Comparison of ENCODE assay signal across 19 cellular contexts in genomic region chr14:75736845-75737485, GRCh38.
DNase-seq lines count a peak whose midpoint lies in the region; ATAC-seq and TF ChIP-seq lines count a peak whose summit lies in the region.
"Had no signal": no experiment of that assay in that cellular context is flagged by ENCODE, and none has a peak within 500 bp of the region (broad histone marks: within the 10 kb centered on the region; RNA-seq: fewer than 3 reads in every experiment).

No MANE protein-coding gene starts in this region.

- peaks cover 0 to 2% of the 10 kb centered on the region in 2 donors for H3K36me3 ChIP-seq in body of pancreas (replicated peaks in 1 of 2; ENCODE audit: insufficient read depth in 1 of 2, low read depth in 2 of 2)
- H3K36me3 ChIP-seq: SJSA1 had no signal

- H3K27me3 ChIP-seq in body of pancreas: no peaks in the 10 kb centered on the region
- H3K27me3 ChIP-seq: SJSA1 had no signal

- TF ChIP-seq POLR2A in body of pancreas (IDR thresholded peaks at IDR 0.05): no peak

- ATAC-seq in body of pancreas: peak; percentile 40
- no peak for ATAC-seq in HG03175 (IDR thresholded peaks at IDR 0.05; ENCODE audit: unreplicated experiment)
- no peak for ATAC-seq in HG03439 (IDR thresholded peaks at IDR 0.05; ENCODE audit: unreplicated experiment)
- ATAC-seq: A549 had no signal

- no peaks in the 10 kb centered on the region for H3K9me3 ChIP-seq in body of pancreas
- H3K9me3 ChIP-seq: A549, SJSA1 had no signal

- no peak overlapping the region for H3K4me3 ChIP-seq in body of pancreas
- H3K4me3 ChIP-seq: A549, SJSA1 had no signal

- no peak overlapping the region for H3K27ac ChIP-seq in C4-2B
- H3K27ac ChIP-seq in body of pancreas: peak overlapping the region in 3 of 4 donors; percentile 18 to 57 (median 41)
- H3K27ac ChIP-seq: A549, RWPE1, SJSA1 had no signal

- peaks cover 33% of the 10 kb centered on the region for H3K4me1 ChIP-seq in body of pancreas
- H3K4me1 ChIP-seq: SJSA1 had no signal

- DNase-seq in HT-29 (ENCODE audit: low spot score): peak; percentile 4
- no peak for DNase-seq in body of pancreas
- DNase-seq in iris pigment epithelial cell (ENCODE audit: low read depth): peak; percentile 30
- no peak for DNase-seq in activated CD4-positive, CD25-positive, alpha-beta regulatory T cell treated with anti-CD3 and anti-CD28 coated beads, Interleukin-2, amount 50 U/mL, for 72 hours
- DNase-seq: DMS79 treated with DMSO at 0.1 percent for 48 hours, Kasumi-1, MM.1S, NCI-H1092, NCI-H1436 treated with DMSO at 0.1 percent for 48 hours, NCI-H2029, NCI-H2227 treated with DMSO at 0.1 percent for 48 hours, NCI-H510A, NCI-H748 treated with DMSO at 0.1 percent for 48 hours had no signal

- peak; percentile 11; the same call in 1 of the 2 replicates for TF ChIP-seq CTCF in C4-2B (conservative IDR thresholded peaks at IDR 0.05)
- no peak for TF ChIP-seq CTCF in body of pancreas (IDR thresholded peaks at IDR 0.05)

- intact Hi-C loops in body of pancreas (cut with DNase I): no loop called here

Comparison
In these comparisons a context has a peak if more than half of its experiments do, and no peak if none do; other contexts are left out.
1. DNase-seq: peak in HT-29 (single experiment) and iris pigment epithelial cell (single experiment); none in body of pancreas (0 of 4) and activated CD4-positive, CD25-positive, alpha-beta regulatory T cell treated with anti-CD3 and anti-CD28 coated beads, Interleukin-2, amount 50 U/mL, for 72 hours (single experiment).